Comparison of ENCODE assay signal across 17 cellular contexts in genomic region chr1:33407750-33408436, GRCh38. TPM values are rescaled to one million over a fixed set of nuclear protein-coding genes. Genes with fewer than 3 reads are reported as not detected.
A peak's percentile ranks its signal among the peaks of the same experiment; 100 is the strongest.
DNase-seq lines count a peak whose midpoint lies in the region; ATAC-seq, FAIRE-seq and TF ChIP-seq lines count a peak whose summit lies in the region.
"Had no signal": no experiment of that assay in that cellular context is flagged by ENCODE, and none has a peak within 500 bp of the region (broad histone marks: within the 10 kb centered on the region; RNA-seq: fewer than 3 reads in every experiment).

No MANE protein-coding gene starts in this region.

- intact Hi-C loops in heart right ventricle (cut with DNase I) (no loop called here), left cardiac atrium (cut with DNase I) (no loop called here)

- H3K27ac ChIP-seq in heart right ventricle (peak overlapping the region; percentile 3 to 77 (median 64)), thoracic aorta (peak overlapping the region; percentile 68 to 73)

- H3K27me3 Mint-ChIP-seq in neural crest cell (ENCODE audit: low read depth), result no peaks in the 10 kb centered on the region

- TF ChIP-seq CTCF in heart right ventricle (IDR thresholded peaks at IDR 0.05) (no peak), neural crest cell (conservative IDR thresholded peaks at IDR 0.05) (no peak), thoracic aorta (IDR thresholded peaks at IDR 0.05) (no peak)

- H3K27me3 ChIP-seq in heart right ventricle (no peaks in the 10 kb centered on the region), thoracic aorta (replicated peaks; ENCODE audit: insufficient read depth) (no peaks in the 10 kb centered on the region)

- DNase-seq in heart right ventricle (no peak), left cardiac atrium (no peak), neural crest cell (ENCODE audit: low read depth, low spot score) (no peak), thoracic aorta (ENCODE audit: low spot score) (no peak), AG08395 (ENCODE audit: low spot score) (no peak), KBM-7 (no peak)
- DNase-seq: CD4-positive, CD25-positive, alpha-beta regulatory T cell; IMR-90; NCI-H1048; NCI-H2227 treated with DMSO at 0.1 percent for 48 hours; NCI-H526 had no signal

- H3K36me3 Mint-ChIP-seq in neural crest cell (ENCODE audit: low read depth), result peaks cover 5% of the 10 kb centered on the region
- H3K36me3 Mint-ChIP-seq: CD4-positive, CD25-positive, alpha-beta regulatory T cell had no signal

- in situ Hi-C loops in KBM-7 (cut with MboI; ENCODE audit: low pct_unique_long_range_greater_than_20kb, low sequenced_read_pairs), result no loop called here

- no peaks in the 10 kb centered on the region for H3K36me3 ChIP-seq in heart right ventricle
- H3K36me3 ChIP-seq in thoracic aorta, result no peaks in the 10 kb centered on the region

- H3K4me3 ChIP-seq in heart right ventricle (no peak overlapping the region), thoracic aorta (peak overlapping the region; percentile 54)
- H3K4me3 ChIP-seq: GM12878 had no signal

- peaks cover 15% of the 10 kb centered on the region for H3K4me1 Mint-ChIP-seq in neural crest cell
- H3K4me1 Mint-ChIP-seq: CD4-positive, CD25-positive, alpha-beta regulatory T cell had no signal

- FAIRE-seq in endometrium (lab: Jason Lieb, UNC), result peak; percentile 55
- FAIRE-seq: A204.1, GM12878, GM18507 had no signal

- peaks cover 0 to 37% (median 15%) of the 10 kb centered on the region in 9 donors for H3K4me1 ChIP-seq in heart right ventricle
- H3K4me1 ChIP-seq in thoracic aorta (ENCODE audit: control insufficient read depth in 1 of 2, low read depth in 2 of 2), result peaks cover 16 to 30% of the 10 kb centered on the region in 2 donors

- H3K9me3 ChIP-seq in heart right ventricle (peaks cover 0 to 7% (median 0%) of the 10 kb centered on the region in 11 donors), thoracic aorta (no peaks in the 10 kb centered on the region)

- ATAC-seq in heart right ventricle, result peak in 1 of 8 donors; percentile 46
- no peak for ATAC-seq in left cardiac atrium
- ATAC-seq in thoracic aorta (ENCODE audit: insufficient number of reproducible peaks, low FRiP score, low read depth), result no peak
- ATAC-seq in GM21737 (IDR thresholded peaks at IDR 0.05; ENCODE audit: unreplicated experiment), result no peak
- ATAC-seq: GM12878, HCT116 had no signal

- 52 to 64% methylated on average over 3 of the region's 3 CpGs for WGBS in heart right ventricle, 2 donors

- H3K9me3 Mint-ChIP-seq in neural crest cell, result peaks cover 4% of the 10 kb centered on the region
- H3K9me3 Mint-ChIP-seq: CD4-positive, CD25-positive, alpha-beta regulatory T cell had no signal

- peak overlapping the region; percentile 62 for H3K27ac Mint-ChIP-seq in neural crest cell (ENCODE audit: unreplicated experiment)
- H3K27ac Mint-ChIP-seq: CD4-positive, CD25-positive, alpha-beta regulatory T cell had no signal

- no peak overlapping the region for H3K4me3 Mint-ChIP-seq in neural crest cell
- H3K4me3 Mint-ChIP-seq: CD4-positive, CD25-positive, alpha-beta regulatory T cell had no signal

RNA-seq across cellular contexts. Expression of gene PHC2, which starts 23.0 kb away (rescaled TPM):
- total RNA-seq in heart right ventricle, result 100 to 1,000 TPM in 5 of 10 donors, 10 to 100 TPM in 5; 96.7 to 136 (median 102) TPM
- polyA plus RNA-seq in heart right ventricle, result 10 to 100 TPM; 81.2 to 95.4 TPM
- total RNA-seq in left cardiac atrium, result 100 to 1,000 TPM in 1 of 2 donors, 10 to 100 TPM in 1; 75.0 to 139 TPM
- 155 TPM in 2 replicates for total RNA-seq in neural crest cell
- total RNA-seq in thoracic aorta, result 100 to 1,000 TPM; 174 to 238 TPM
